In genomic region chr3:71160800-71161546, GRCh38 we compare ENCODE assay signal across 13 cellular contexts.
DNase-seq lines count a peak whose midpoint lies in the region; TF ChIP-seq lines count a peak whose summit lies in the region.
"Had no signal": no experiment of that assay in that cellular context is flagged by ENCODE, and none has a peak within 500 bp of the region (broad histone marks: within the 10 kb centered on the region; RNA-seq: fewer than 3 reads in every experiment).

No MANE protein-coding gene starts in this region.

- H3K27me3 ChIP-seq in neutrophil, result no peaks in the 10 kb centered on the region
- H3K27me3 ChIP-seq in effector memory CD4-positive, alpha-beta T cell (replicated peaks; ENCODE audit: control insufficient read depth, insufficient read depth, low read length, poor library complexity, severe bottlenecking), result no peaks in the 10 kb centered on the region

- H3K27me3 Mint-ChIP-seq in T-helper 2 cell treated with Interferon-gamma antibody and Interleukin-4, amounts not matched to agents 5 μg/mL and 100 μg/mL, for 36 hours (ENCODE audit: low read depth), result no peaks in the 10 kb centered on the region
- H3K27me3 Mint-ChIP-seq: brain, T-helper 17 cell had no signal

- no peak overlapping the region for H3K4me3 Mint-ChIP-seq in T-helper 2 cell treated with Interferon-gamma antibody and Interleukin-4, amounts not matched to agents 5 μg/mL and 100 μg/mL, for 36 hours
- H3K4me3 Mint-ChIP-seq: brain, T-helper 17 cell had no signal

- H3K27ac ChIP-seq in neutrophil, result peak overlapping the region; percentile 40
- H3K27ac ChIP-seq in effector memory CD4-positive, alpha-beta T cell (ENCODE audit: insufficient read depth, low read length, poor library complexity, severe bottlenecking), result no peak overlapping the region
- H3K27ac ChIP-seq: KMS-11 had no signal

- H3K4me1 ChIP-seq in neutrophil (ENCODE audit: control insufficient read depth in 1 of 2, insufficient read depth in 1 of 2, low read depth in 1 of 2, low read length in 1 of 2), result peaks cover 29 to 35% of the 10 kb centered on the region in 2 experiments
- no peaks in the 10 kb centered on the region for H3K4me1 ChIP-seq in effector memory CD4-positive, alpha-beta T cell (ENCODE audit: control insufficient read depth, insufficient read depth, low read length, poor library complexity, severe bottlenecking)

- peak; percentile 18 for DNase-seq in activated CD4-positive, alpha-beta T cell treated with anti-CD3 and anti-CD28 coated beads for 48 hours
- DNase-seq in activated CD4-positive, alpha-beta T cell treated with anti-CD3 and anti-CD28 coated beads for 4 hours, result no peak
- DNase-seq in HT1080 (ENCODE audit: low read depth) (peak; percentile 86), astrocyte of the cerebellum (ENCODE audit: low read depth) (peak; percentile 51), NCI-H1417 treated with DMSO at 0.1 percent for 48 hours (lab: John Stamatoyannopoulos, UW) (no peak)
- DNase-seq in effector memory CD4-positive, alpha-beta T cell, result no peak
- DNase-seq in T-helper 2 cell treated with Interferon-gamma antibody and Interleukin-4, amounts not matched to agents 5 μg/mL and 100 μg/mL, for 36 hours (ENCODE audit: low spot score), result no peak
- DNase-seq: DMS79, hippocampal formation, T-helper 17 cell had no signal

- in situ Hi-C loops in astrocyte of the cerebellum (cut with HindIII; ENCODE audit: low sequenced_read_pairs), result no loop called here

- TF ChIP-seq CTCF in astrocyte of the cerebellum (IDR thresholded peaks at IDR 0.05; ENCODE audit: low read depth, low read length, missing control alignments) (no peak), neutrophil (IDR thresholded peaks at IDR 0.05) (no peak)

- H3K27ac Mint-ChIP-seq in T-helper 2 cell treated with Interferon-gamma antibody and Interleukin-4, amounts not matched to agents 5 μg/mL and 100 μg/mL, for 36 hours, result no peak overlapping the region
- H3K27ac Mint-ChIP-seq: brain had no signal

- H3K9me3 Mint-ChIP-seq in T-helper 2 cell treated with Interferon-gamma antibody and Interleukin-4, amounts not matched to agents 5 μg/mL and 100 μg/mL, for 36 hours, result peaks cover 7% of the 10 kb centered on the region

- H3K36me3 Mint-ChIP-seq in T-helper 2 cell treated with Interferon-gamma antibody and Interleukin-4, amounts not matched to agents 5 μg/mL and 100 μg/mL, for 36 hours (ENCODE audit: low read depth), result peaks cover 24% of the 10 kb centered on the region

- H3K4me3 ChIP-seq in astrocyte of the cerebellum (ENCODE audit: low read depth, low read length) (no peak overlapping the region), neutrophil (ENCODE audit: low read depth in 1 of 2, low read length in 1 of 2) (no peak overlapping the region)
- H3K4me3 ChIP-seq in effector memory CD4-positive, alpha-beta T cell (ENCODE audit: insufficient read depth, low read depth, low read length, poor library complexity, severe bottlenecking), result no peak overlapping the region

- H3K36me3 ChIP-seq in neutrophil, result no peaks in the 10 kb centered on the region
- no peaks in the 10 kb centered on the region for H3K36me3 ChIP-seq in effector memory CD4-positive, alpha-beta T cell (ENCODE audit: control insufficient read depth, insufficient read depth, low read length)

- no peaks in the 10 kb centered on the region for H3K9me3 ChIP-seq in neutrophil
- H3K9me3 ChIP-seq in effector memory CD4-positive, alpha-beta T cell (ENCODE audit: control insufficient read depth, low read length), result no peaks in the 10 kb centered on the region

- H3K4me1 Mint-ChIP-seq in T-helper 2 cell treated with Interferon-gamma antibody and Interleukin-4, amounts not matched to agents 5 μg/mL and 100 μg/mL, for 36 hours (ENCODE audit: low read depth), result peaks cover 10% of the 10 kb centered on the region
- H3K4me1 Mint-ChIP-seq: brain had no signal

Comparison
In these comparisons a context has a peak if more than half of its experiments do, and no peak if none do; other contexts are left out.
1. DNase-seq: peak in activated CD4-positive, alpha-beta T cell treated with anti-CD3 and anti-CD28 coated beads for 48 hours (single experiment), HT1080 (single experiment) and astrocyte of the cerebellum (single experiment); none in activated CD4-positive, alpha-beta T cell treated with anti-CD3 and anti-CD28 coated beads for 4 hours (0 of 2), effector memory CD4-positive, alpha-beta T cell (0 of 3), T-helper 2 cell treated with Interferon-gamma antibody and Interleukin-4, amounts not matched to agents 5 μg/mL and 100 μg/mL, for 36 hours (single experiment) and NCI-H1417 treated with DMSO at 0.1 percent for 48 hours (single experiment).